6 cellular contexts compared by ENCODE assay signal in the genomic region with DNA sequence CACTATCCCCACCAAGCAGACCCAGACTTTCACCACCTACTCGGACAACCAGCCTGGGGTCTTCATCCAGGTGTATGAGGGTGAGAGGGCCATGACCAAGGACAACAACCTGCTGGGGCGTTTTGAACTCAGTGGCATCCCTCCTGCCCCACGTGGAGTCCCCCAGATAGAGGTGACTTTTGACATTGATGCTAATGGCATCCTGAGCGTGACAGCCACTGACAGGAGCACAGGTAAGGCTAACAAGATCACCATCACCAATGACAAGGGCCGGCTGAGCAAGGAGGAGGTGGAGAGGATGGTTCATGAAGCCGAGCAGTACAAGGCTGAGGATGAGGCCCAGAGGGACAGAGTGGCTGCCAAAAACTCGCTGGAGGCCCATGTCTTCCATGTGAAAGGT. TPM values are rescaled to one million over a fixed set of nuclear protein-coding genes. Genes with fewer than 3 reads are reported as not detected.
"Had no signal": no experiment of that assay in that cellular context is flagged by ENCODE, and none has a peak within 500 bp of the region (broad histone marks: within the 10 kb centered on the region; RNA-seq: fewer than 3 reads in every experiment).

No MANE protein-coding gene starts in this region.

RNA-seq across cellular contexts. Expression of gene HSPA6, which starts 1.6 kb away (rescaled TPM):
- total RNA-seq: neural crest cell, progenitor cell of endocrine pancreas had no signal

RNA-seq across cellular contexts. Expression of gene FCGR2A, which starts 20.7 kb away (rescaled TPM):
- total RNA-seq: mammary epithelial cell, neural crest cell, progenitor cell of endocrine pancreas, pulmonary artery endothelial cell, smooth muscle cell had no signal

RNA-seq across cellular contexts. Expression of gene FCGR3A, which starts 23.7 kb away (rescaled TPM):
- total RNA-seq: mammary epithelial cell, neural crest cell, progenitor cell of endocrine pancreas, pulmonary artery endothelial cell, renal cortical epithelial cell, smooth muscle cell had no signal
- polyA plus RNA-seq: mammary epithelial cell had no signal
